ENCODE assay signal across 2 cellular contexts in genomic region chr2:12492360-12492759, GRCh38.
A peak's percentile ranks its signal among the peaks of the same experiment; 100 is the strongest.
DNase-seq lines count a peak whose midpoint lies in the region; ATAC-seq, FAIRE-seq and TF ChIP-seq lines count a peak whose summit lies in the region.
"Not testable (repeated sequence)": the region's sequence is repeated elsewhere in the genome, so short reads cannot be mapped to it uniquely, and the experiment has no call there.

No MANE protein-coding gene starts in this region.

- in situ Hi-C loops in K562 (cut with MboI): not testable (repeated sequence)

- H3K9me1 ChIP-seq in K562 (ENCODE audit: control insufficient read depth, insufficient read depth, low read length): not testable (repeated sequence)

- not testable (repeated sequence) for H3K4me1 ChIP-seq in HEK293 (ENCODE audit: control insufficient read depth, insufficient read depth, low read length)
- H3K4me1 ChIP-seq in K562 (replicated peaks in 1 of 2; ENCODE audit: control insufficient read depth in 2 of 2, insufficient read depth in 2 of 2, low read length in 2 of 2): peaks cover 6 to 10% of the 10 kb centered on the region in 2 experiments; a peak in 3 of 5 replicates

- not testable (repeated sequence) for DNase-seq in K562 (ENCODE audit: extremely low read depth in 1 of 4, low spot score in 3 of 4)

- not testable (repeated sequence) for H3K4me3 ChIP-seq in HEK293 (ENCODE audit: low read depth, low read length); K562

- POLR2A ChIA-PET in HEK293 (lab: Yijun Ruan, JAX): not testable (repeated sequence)
- POLR2A ChIA-PET in K562 (lab: Yijun Ruan, JAX): interaction anchor here (0.5 to 1.0 kb wide), 3 partner anchors 9 to 226 kb away, joined by 3 to 4 read pairs (median 3); no protein-coding TSS in a partner anchor

- TF ChIP-seq EP300 in K562 (IDR thresholded peaks at IDR 0.05; ENCODE audit: low read length): not testable (repeated sequence)

- not testable (repeated sequence) for TF ChIP-seq POLR2A in K562 (conservative IDR thresholded peaks at IDR 0.05)

- not testable (repeated sequence) for H2AFZ ChIP-seq in K562 (ENCODE audit: low read depth, low read length)

- not testable (repeated sequence) for BruUV-seq in K562 (replicated peaks; lab: Mats Ljungman, UMichigan)

- not testable (repeated sequence) for H3K27me3 ChIP-seq in K562 (ENCODE audit: control insufficient read depth in 2 of 2, insufficient read depth in 2 of 2, low read length in 2 of 2)

- not testable (repeated sequence) for H3K79me2 ChIP-seq in K562 (ENCODE audit: control insufficient read depth, insufficient read depth, low read length)

- WGBS in K562 (ENCODE audit: insufficient coverage, low coverage, missing lambda C conversion rate): no CpG with 5 or more reads among the region's 3 CpGs

- H3K36me3 ChIP-seq in HEK293 (ENCODE audit: control insufficient read depth in 2 of 2, insufficient read depth in 1 of 2, low read length in 2 of 2); K562 (ENCODE audit: control insufficient read depth, insufficient read depth, low read length): not testable (repeated sequence)

- not testable (repeated sequence) for H4K20me1 ChIP-seq in K562 (replicated peaks; ENCODE audit: control insufficient read depth, insufficient read depth, low read length)

- not testable (repeated sequence) for H3K9me3 ChIP-seq in HEK293 (ENCODE audit: control insufficient read depth, insufficient read depth, low read depth, low read length); K562 (replicated peaks; ENCODE audit: control insufficient read depth, insufficient read depth, low read depth, low read length)

- not testable (repeated sequence) for TF ChIP-seq CTCF in HEK293 (tag by site-specific recombination; IDR thresholded peaks at IDR 0.05); K562 (IDR thresholded peaks at IDR 0.05 in 2 of 3, conservative IDR thresholded peaks at IDR 0.05 in 1 of 3; ENCODE audit: insufficient read depth in 2 of 3, low read depth in 1 of 3, low read length in 3 of 3)

- not testable (repeated sequence) for TF ChIP-seq RAD21 in K562 (CRISPR knock-in tag; conservative IDR thresholded peaks at IDR 0.05 in 1 of 2, IDR thresholded peaks at IDR 0.05 in 1 of 2)

- not testable (repeated sequence) for FAIRE-seq in K562 (lab: Jason Lieb, UNC)

- not testable (repeated sequence) for ATAC-seq in K562

- intact Hi-C loops in K562 (cut with micrococcal nuclease): loop anchor here (2.0 kb wide), 2 partner anchors 58 to 224 kb away; partner anchors contain the start of gene TRIB2

- H3K9ac ChIP-seq in K562 (ENCODE audit: insufficient read depth in 1 of 2, low read depth in 2 of 2, low read length in 2 of 2): not testable (repeated sequence)

- not testable (repeated sequence) for H3K27ac ChIP-seq in HEK293 (ENCODE audit: extremely low read depth, low read depth, low read length); K562 (ENCODE audit: extremely low read depth, low read depth, low read length)

- H3K4me2 ChIP-seq in K562 (ENCODE audit: insufficient read depth, low read length): not testable (repeated sequence)

- CTCF ChIA-PET in HEK293 (lab: Yijun Ruan, JAX): interaction anchor here (0.6 kb wide), 1 partner anchor 1244 kb away, joined by 3 read pairs; no protein-coding TSS in a partner anchor
- CTCF ChIA-PET in K562 (lab: Yijun Ruan, JAX; ENCODE audit: low intra/inter-chr PET ratio): not testable (repeated sequence)

TF ChIP-seq in HEK293, 187 proteins besides CTCF, POLR2A, EP300 and RAD21:
- 0 out of 2 replicates have a peak, but pooled peaks have one; percentile 12 for TF ChIP-seq ZNF146 (tag by site-specific recombination; IDR thresholded peaks at IDR 0.05)

TF ChIP-seq in K562, 482 proteins besides CTCF, POLR2A, EP300 and RAD21:
- TF ChIP-seq KDM1A (IDR thresholded peaks at IDR 0.05) (peak in 1 of 2 experiments; percentile 42; a peak in 1 of 4 replicates), BCOR (IDR thresholded peaks at IDR 0.05) (peak; percentile 52), ZNF146 (CRISPR knock-in tag; IDR thresholded peaks at IDR 0.05; ENCODE audit: unreplicated experiment) (peak; percentile 54)
